2 cellular contexts compared by ENCODE assay signal in the genomic region with DNA sequence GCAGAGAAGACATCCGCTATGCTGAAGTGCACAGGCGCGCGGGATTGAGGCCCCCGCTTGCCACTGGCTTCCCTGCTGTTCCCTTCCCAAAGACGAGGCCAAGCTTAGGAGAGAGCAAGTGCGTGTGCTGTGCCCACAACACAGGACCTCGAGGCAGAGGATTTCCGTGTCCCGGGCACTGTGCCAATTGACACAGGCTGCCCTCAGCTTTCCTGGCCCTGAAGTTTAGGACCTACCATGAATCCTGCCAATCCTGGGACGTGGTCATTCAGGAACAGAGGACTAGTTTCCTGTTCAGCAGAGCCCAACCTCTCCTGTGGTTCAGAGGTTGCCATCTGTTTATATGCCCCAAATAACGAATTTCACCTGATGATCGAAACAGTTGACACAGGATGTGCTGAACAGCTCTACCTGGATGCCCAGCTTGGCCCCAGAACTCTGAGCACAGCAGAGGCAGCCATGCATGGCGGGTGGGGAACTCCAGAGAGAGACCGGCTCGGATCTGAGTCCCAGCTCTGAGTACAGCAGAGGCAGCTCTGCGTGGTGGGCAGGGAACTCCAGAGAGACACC.
TF ChIP-seq lines count a peak whose summit lies in the region.

No MANE protein-coding gene starts in this region.

TF ChIP-seq in liver, 16 proteins besides CTCF, POLR2A, EP300 and RAD21:
- TF ChIP-seq FOXA1 (IDR thresholded peaks at IDR 0.05) (peak; percentile 79), FOXA2 (IDR thresholded peaks at IDR 0.05) (peak; percentile 67), JUND (IDR thresholded peaks at IDR 0.05) (no peak), RXRA (IDR thresholded peaks at IDR 0.05) (peak; percentile 76 to 79), SP1 (IDR thresholded peaks at IDR 0.05) (peak; percentile 77), GABPA (IDR thresholded peaks at IDR 0.05 in 1 of 2, conservative IDR thresholded peaks at IDR 0.05 in 1 of 2) (peak in 1 of 2 donors; percentile 55), EGR1 (IDR thresholded peaks at IDR 0.05; ENCODE audit: low read depth in 2 of 2) (no peak), HNF4A (conservative IDR thresholded peaks at IDR 0.05) (peak; percentile 60 to 77), YY1 (IDR thresholded peaks at IDR 0.05) (peak; percentile 34)
- TF ChIP-seq, protein P1, sequence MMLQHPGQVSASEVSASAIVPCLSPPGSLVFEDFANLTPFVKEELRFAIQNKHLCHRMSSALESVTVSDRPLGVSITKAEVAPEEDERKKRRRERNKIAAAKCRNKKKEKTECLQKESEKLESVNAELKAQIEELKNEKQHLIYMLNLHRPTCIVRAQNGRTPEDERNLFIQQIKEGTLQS (IDR thresholded peaks at IDR 0.05) = no peak
- TF ChIP-seq, protein P2, sequence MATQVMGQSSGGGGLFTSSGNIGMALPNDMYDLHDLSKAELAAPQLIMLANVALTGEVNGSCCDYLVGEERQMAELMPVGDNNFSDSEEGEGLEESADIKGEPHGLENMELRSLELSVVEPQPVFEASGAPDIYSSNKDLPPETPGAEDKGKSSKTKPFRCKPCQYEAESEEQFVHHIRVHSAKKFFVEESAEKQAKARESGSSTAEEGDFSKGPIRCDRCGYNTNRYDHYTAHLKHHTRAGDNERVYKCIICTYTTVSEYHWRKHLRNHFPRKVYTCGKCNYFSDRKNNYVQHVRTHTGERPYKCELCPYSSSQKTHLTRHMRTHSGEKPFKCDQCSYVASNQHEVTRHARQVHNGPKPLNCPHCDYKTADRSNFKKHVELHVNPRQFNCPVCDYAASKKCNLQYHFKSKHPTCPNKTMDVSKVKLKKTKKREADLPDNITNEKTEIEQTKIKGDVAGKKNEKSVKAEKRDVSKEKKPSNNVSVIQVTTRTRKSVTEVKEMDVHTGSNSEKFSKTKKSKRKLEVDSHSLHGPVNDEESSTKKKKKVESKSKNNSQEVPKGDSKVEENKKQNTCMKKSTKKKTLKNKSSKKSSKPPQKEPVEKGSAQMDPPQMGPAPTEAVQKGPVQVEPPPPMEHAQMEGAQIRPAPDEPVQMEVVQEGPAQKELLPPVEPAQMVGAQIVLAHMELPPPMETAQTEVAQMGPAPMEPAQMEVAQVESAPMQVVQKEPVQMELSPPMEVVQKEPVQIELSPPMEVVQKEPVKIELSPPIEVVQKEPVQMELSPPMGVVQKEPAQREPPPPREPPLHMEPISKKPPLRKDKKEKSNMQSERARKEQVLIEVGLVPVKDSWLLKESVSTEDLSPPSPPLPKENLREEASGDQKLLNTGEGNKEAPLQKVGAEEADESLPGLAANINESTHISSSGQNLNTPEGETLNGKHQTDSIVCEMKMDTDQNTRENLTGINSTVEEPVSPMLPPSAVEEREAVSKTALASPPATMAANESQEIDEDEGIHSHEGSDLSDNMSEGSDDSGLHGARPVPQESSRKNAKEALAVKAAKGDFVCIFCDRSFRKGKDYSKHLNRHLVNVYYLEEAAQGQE (IDR thresholded peaks at IDR 0.05) = no peak
- TF ChIP-seq, protein P3, sequence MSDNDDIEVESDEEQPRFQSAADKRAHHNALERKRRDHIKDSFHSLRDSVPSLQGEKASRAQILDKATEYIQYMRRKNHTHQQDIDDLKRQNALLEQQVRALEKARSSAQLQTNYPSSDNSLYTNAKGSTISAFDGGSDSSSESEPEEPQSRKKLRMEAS (IDR thresholded peaks at IDR 0.05) = peak; percentile 79
TF ChIP-seq in liver: peak in this region for 8.

TF ChIP-seq in HepG2, 621 proteins besides CTCF, POLR2A, EP300 and RAD21:
- TF ChIP-seq FOXP1 (IDR thresholded peaks at IDR 0.05) (no peak), FOXP1 (CRISPR knock-in tag; IDR thresholded peaks at IDR 0.05) (no peak), KDM2A (CRISPR knock-in tag; IDR thresholded peaks at IDR 0.05; ENCODE audit: borderline replicate concordance, low read depth) (no peak), U2AF2 (IDR thresholded peaks at IDR 0.05; ENCODE audit: low read depth, low read length) (no peak), SCMH1 (CRISPR knock-in tag; IDR thresholded peaks at IDR 0.05; ENCODE audit: borderline replicate concordance) (no peak)
- TF ChIP-seq, protein P4, sequence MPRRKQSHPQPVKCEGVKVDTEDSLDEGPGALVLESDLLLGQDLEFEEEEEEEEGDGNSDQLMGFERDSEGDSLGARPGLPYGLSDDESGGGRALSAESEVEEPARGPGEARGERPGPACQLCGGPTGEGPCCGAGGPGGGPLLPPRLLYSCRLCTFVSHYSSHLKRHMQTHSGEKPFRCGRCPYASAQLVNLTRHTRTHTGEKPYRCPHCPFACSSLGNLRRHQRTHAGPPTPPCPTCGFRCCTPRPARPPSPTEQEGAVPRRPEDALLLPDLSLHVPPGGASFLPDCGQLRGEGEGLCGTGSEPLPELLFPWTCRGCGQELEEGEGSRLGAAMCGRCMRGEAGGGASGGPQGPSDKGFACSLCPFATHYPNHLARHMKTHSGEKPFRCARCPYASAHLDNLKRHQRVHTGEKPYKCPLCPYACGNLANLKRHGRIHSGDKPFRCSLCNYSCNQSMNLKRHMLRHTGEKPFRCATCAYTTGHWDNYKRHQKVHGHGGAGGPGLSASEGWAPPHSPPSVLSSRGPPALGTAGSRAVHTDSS (CRISPR knock-in tag; conservative IDR thresholded peaks at IDR 0.05) = no peak
